In the genomic region with DNA sequence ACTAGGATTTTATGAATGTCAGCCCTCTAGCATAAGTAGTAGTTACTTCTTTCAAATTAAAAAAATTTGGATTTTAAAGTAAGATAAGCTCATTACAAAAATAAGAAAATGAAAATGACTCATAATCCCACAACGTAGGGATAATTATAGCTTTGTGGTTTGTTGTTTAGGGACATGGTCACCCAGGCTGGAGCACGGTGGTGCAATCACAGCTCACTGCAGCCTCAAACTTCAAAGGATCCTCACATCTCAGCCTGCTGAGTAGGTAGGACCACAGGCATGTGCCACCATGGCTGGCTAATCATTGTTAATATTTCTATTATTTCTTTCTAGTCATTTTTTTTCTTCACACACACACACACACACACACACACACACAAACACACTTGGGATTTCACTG, we compare ENCODE assay signal across 17 cellular contexts. TPM values are rescaled to one million over a fixed set of nuclear protein-coding genes. Genes with fewer than 3 reads are reported as not detected.
DNase-seq lines count a peak whose midpoint lies in the region; ATAC-seq and TF ChIP-seq lines count a peak whose summit lies in the region.
"Had no signal": no experiment of that assay in that cellular context is flagged by ENCODE, and none has a peak within 500 bp of the region (broad histone marks: within the 10 kb centered on the region; RNA-seq: fewer than 3 reads in every experiment).

No MANE protein-coding gene starts in this region.

- H3K27ac Mint-ChIP-seq in activated CD8-positive, alpha-beta T cell treated with anti-CD3 and anti-CD28 coated beads for 36 hours = no peak overlapping the region
- H3K27ac Mint-ChIP-seq in T-cell = no peak overlapping the region

- CTCF ChIA-PET in PC-3 (lab: Charles Lee) (no interaction called here), T-cell (lab: Charles Lee) (no interaction called here)
- CTCF ChIA-PET in activated CD8-positive, alpha-beta T cell treated with anti-CD3 and anti-CD28 coated beads for 36 hours (lab: Charles Lee) = no interaction called here

- no peak overlapping the region for H3K4me3 Mint-ChIP-seq in activated CD8-positive, alpha-beta T cell treated with anti-CD3 and anti-CD28 coated beads for 36 hours
- no peak overlapping the region for H3K4me3 Mint-ChIP-seq in T-cell

- H3K4me1 ChIP-seq in PC-3 (ENCODE audit: insufficient read depth, low read length) = peaks cover 35% of the 10 kb centered on the region

- DNase-seq in stimulated activated CD4-positive, alpha-beta T cell treated with anti-CD3 and anti-CD28 coated beads, Interleukin-15, amount 100 ng/mL, for 24 hours = peak; percentile 12
- no peak for DNase-seq in stimulated activated CD4-positive, alpha-beta T cell treated with anti-CD3 and anti-CD28 coated beads, Interleukin-4, amount 100 ng/mL, for 24 hours
- DNase-seq in PC-3 = peak; percentile 52
- DNase-seq in fibroblast of gingiva (ENCODE audit: low read depth) = peak; percentile 61
- DNase-seq in activated CD8-positive, alpha-beta T cell treated with anti-CD3 and anti-CD28 coated beads for 36 hours = no peak
- no peak for DNase-seq in T-cell
- DNase-seq in GM19240 (ENCODE audit: insufficient read length, low spot score) = no peak
- no peak for DNase-seq in NAMALWA (ENCODE audit: low spot score)
- DNase-seq: activated CD4-positive, alpha-beta T cell treated with anti-CD3 and anti-CD28 coated beads, Interleukin-2, amount 50 U/mL, for 1 hour; kidney; NCI-H1417; NCI-H446; T1000 had no signal

- no peak overlapping the region for H2AFZ ChIP-seq in PC-3 (ENCODE audit: low read length)

- TF ChIP-seq CTCF in PC-3 (conservative IDR thresholded peaks at IDR 0.05; ENCODE audit: low read depth, low read length) = no peak
- TF ChIP-seq CTCF in activated CD8-positive, alpha-beta T cell treated with anti-CD3 and anti-CD28 coated beads for 36 hours (IDR thresholded peaks at IDR 0.05) = no peak

- POLR2A ChIA-PET in PC-3 (lab: Charles Lee; ENCODE audit: unreplicated experiment) = interaction anchor here (0.9 kb wide), 1 partner anchor 87 kb away, joined by 11 read pairs; no protein-coding TSS in a partner anchor
- POLR2A ChIA-PET in activated CD8-positive, alpha-beta T cell treated with anti-CD3 and anti-CD28 coated beads for 36 hours (lab: Charles Lee) = no interaction called here
- POLR2A ChIA-PET in T-cell (lab: Charles Lee) = interaction anchor here in 1 of 2 donors (0.7 kb wide), 1 partner anchor 9 kb away, joined by 3 read pairs; no protein-coding TSS in a partner anchor

- H3K9me2 ChIP-seq in PC-3 (replicated peaks; ENCODE audit: low read length) = no peaks in the 10 kb centered on the region

- peak; percentile 48 for ATAC-seq in PC-3
- no peak for ATAC-seq in activated CD8-positive, alpha-beta T cell treated with anti-CD3 and anti-CD28 coated beads for 36 hours
- no peak for ATAC-seq in T-cell (replicated peaks in 1 of 4)

- H3K27me3 ChIP-seq in PC-3 (ENCODE audit: low read length) = no peaks in the 10 kb centered on the region

- H3K4me1 Mint-ChIP-seq in activated CD8-positive, alpha-beta T cell treated with anti-CD3 and anti-CD28 coated beads for 36 hours (ENCODE audit: low read depth) = peaks cover 18% of the 10 kb centered on the region
- H3K4me1 Mint-ChIP-seq in T-cell = no peaks in the 10 kb centered on the region

- peaks cover 14% of the 10 kb centered on the region for H3K27me3 Mint-ChIP-seq in activated CD8-positive, alpha-beta T cell treated with anti-CD3 and anti-CD28 coated beads for 36 hours
- peaks cover 11 to 40% of the 10 kb centered on the region in 2 donors for H3K27me3 Mint-ChIP-seq in T-cell

- H3K9ac ChIP-seq in PC-3 (ENCODE audit: low read length) = no peak overlapping the region

- BruUV-seq in PC-3 (replicated peaks; lab: Mats Ljungman, UMichigan) = no TSS peak

- intact Hi-C loops in PC-3 (cut with micrococcal nuclease) = no loop called here
- intact Hi-C loops in activated CD8-positive, alpha-beta T cell treated with anti-CD3 and anti-CD28 coated beads for 36 hours (cut with micrococcal nuclease) = no loop called here

- no peaks in the 10 kb centered on the region for H3K36me3 ChIP-seq in PC-3 (ENCODE audit: low read depth, low read length)

- no peaks in the 10 kb centered on the region for H4K20me1 ChIP-seq in PC-3 (ENCODE audit: low read length)

- H3K9me3 ChIP-seq in PC-3 (ENCODE audit: low read length) = no peaks in the 10 kb centered on the region

- 0 out of 2 replicates have a peak overlapping the region, but pooled peaks have one; percentile 3 for H3K4me2 ChIP-seq in PC-3 (ENCODE audit: low read length)

- peaks cover 2% of the 10 kb centered on the region for H3K9me3 Mint-ChIP-seq in activated CD8-positive, alpha-beta T cell treated with anti-CD3 and anti-CD28 coated beads for 36 hours
- peaks cover 0 to 4% (median 3%) of the 10 kb centered on the region in 3 donors for H3K9me3 Mint-ChIP-seq in T-cell

- H3K4me3 ChIP-seq in PC-3 (ENCODE audit: low read length) = no peak overlapping the region

- H3K36me3 Mint-ChIP-seq in activated CD8-positive, alpha-beta T cell treated with anti-CD3 and anti-CD28 coated beads for 36 hours (ENCODE audit: low read depth) = no peaks in the 10 kb centered on the region
- no peaks in the 10 kb centered on the region for H3K36me3 Mint-ChIP-seq in T-cell

- H3K79me2 ChIP-seq in PC-3 (ENCODE audit: low read length) = no peaks in the 10 kb centered on the region

- H3K27ac ChIP-seq in PC-3 (ENCODE audit: low read length) = no peak overlapping the region

- H3F3A ChIP-seq in PC-3 (ENCODE audit: low read length, unreplicated experiment) = no peaks in the 10 kb centered on the region

RNA-seq across cellular contexts. Expression of a gene that starts 57.6 kb away (rescaled TPM):
- 1.8 and 2.6 TPM in 2 replicates for total RNA-seq in PC-3 (2014; rRNA removed)
- total RNA-seq in activated CD8-positive, alpha-beta T cell treated with anti-CD3 and anti-CD28 coated beads for 36 hours = not detected
- not detected for total RNA-seq in T-cell
- total RNA-seq: glomerular endothelial cell, HT-29, kidney, mononuclear cell, osteocyte had no signal

Comparison
In these comparisons a context has a peak if more than half of its experiments do, and no peak if none do; other contexts are left out.
1. DNase-seq: peak in stimulated activated CD4-positive, alpha-beta T cell treated with anti-CD3 and anti-CD28 coated beads, Interleukin-15, amount 100 ng/mL, for 24 hours (single experiment), PC-3 (single experiment) and fibroblast of gingiva (single experiment); none in stimulated activated CD4-positive, alpha-beta T cell treated with anti-CD3 and anti-CD28 coated beads, Interleukin-4, amount 100 ng/mL, for 24 hours (single experiment), activated CD8-positive, alpha-beta T cell treated with anti-CD3 and anti-CD28 coated beads for 36 hours (single experiment), T-cell (0 of 34), GM19240 (single experiment) and NAMALWA (single experiment).